In the genomic region with DNA sequence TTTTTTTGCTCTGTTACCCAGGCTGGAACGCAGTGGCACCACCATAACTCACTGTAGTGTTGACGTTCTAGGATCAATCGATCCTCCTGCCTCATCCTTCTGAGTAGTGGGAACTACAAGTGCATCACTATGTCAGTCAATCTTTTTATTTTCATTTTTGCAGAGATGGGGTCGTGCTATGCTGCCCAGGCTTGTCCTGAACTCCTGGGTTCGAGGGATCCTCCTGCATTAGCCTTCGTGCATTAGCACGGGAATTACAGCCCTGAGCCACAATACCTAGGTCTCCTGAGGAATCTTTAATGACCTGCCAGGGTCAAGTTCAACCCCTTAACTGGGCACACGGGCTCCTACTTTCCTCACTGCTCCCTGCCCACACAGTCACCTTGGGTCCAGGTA, we compare ENCODE assay signal across 9 cellular contexts. TPM values are rescaled to one million over a fixed set of nuclear protein-coding genes. Genes with fewer than 3 reads are reported as not detected.
DNase-seq lines count a peak whose midpoint lies in the region; ATAC-seq and TF ChIP-seq lines count a peak whose summit lies in the region.
"Had no signal": no experiment of that assay in that cellular context is flagged by ENCODE, and none has a peak within 500 bp of the region (broad histone marks: within the 10 kb centered on the region; RNA-seq: fewer than 3 reads in every experiment).

No MANE protein-coding gene starts in this region.

- peak overlapping the region; percentile 67 for H3K4me3 Mint-ChIP-seq in chondrocyte (ENCODE audit: unreplicated experiment)

- no peaks in the 10 kb centered on the region for H3K27me3 Mint-ChIP-seq in chondrocyte (ENCODE audit: low read depth)

- H3K27ac ChIP-seq in right atrium auricular region (peak overlapping the region; percentile 82 to 92), muscle layer of duodenum (ENCODE audit: low read length) (peak overlapping the region; percentile 96), vagina (peak overlapping the region; percentile 96)

- TF ChIP-seq POLR2A in vagina (IDR thresholded peaks at IDR 0.05), result no peak

- peaks cover 0 to 69% of the 10 kb centered on the region in 2 donors for H3K4me1 ChIP-seq in right atrium auricular region
- H3K4me1 ChIP-seq in muscle layer of duodenum (ENCODE audit: control insufficient read depth in 1 of 2, insufficient read depth in 2 of 2, low read length in 2 of 2), result peaks cover 35 to 44% of the 10 kb centered on the region in 2 donors
- H3K4me1 ChIP-seq in vagina, result peaks cover 84% of the 10 kb centered on the region

- DNase-seq in right atrium auricular region (ENCODE audit: low spot score) (no peak), left ventricle myocardium superior (no peak), chondrocyte (ENCODE audit: low spot score) (no peak), vagina (ENCODE audit: extremely low spot score in 2 of 2) (no peak), HCEC 1CT (no peak)
- no peak for DNase-seq in stimulated activated naive CD4-positive, alpha-beta T cell treated with Interleukin-2 at 50 U/mL for 16 hours (lab: John Stamatoyannopoulos, UW)
- DNase-seq in NK-92 treated with Interleukin-12 subunit alpha and Interleukin-12 subunit beta, amount 100 ng/mL, for 24 hours (lab: John Stamatoyannopoulos, UW), result no peak

- H3K9me3 ChIP-seq in right atrium auricular region (no peaks in the 10 kb centered on the region), muscle layer of duodenum (ENCODE audit: control insufficient read depth in 1 of 2, low read length in 2 of 2) (no peaks in the 10 kb centered on the region), vagina (no peaks in the 10 kb centered on the region)

- no peak for ATAC-seq in left ventricle myocardium superior

- no peaks in the 10 kb centered on the region for H3K36me3 Mint-ChIP-seq in chondrocyte (ENCODE audit: low read depth)

- H3K4me1 Mint-ChIP-seq in chondrocyte (ENCODE audit: low read depth), result peaks cover 46% of the 10 kb centered on the region

- H3K27ac Mint-ChIP-seq in chondrocyte (ENCODE audit: unreplicated experiment), result peak overlapping the region; percentile 98

- H3K27me3 ChIP-seq in right atrium auricular region (no peaks in the 10 kb centered on the region), muscle layer of duodenum (ENCODE audit: low read depth, low read length) (no peaks in the 10 kb centered on the region), vagina (no peaks in the 10 kb centered on the region)

- H3K4me3 ChIP-seq in right atrium auricular region (peak overlapping the region; percentile 33 to 53), muscle layer of duodenum (ENCODE audit: low read depth in 1 of 2, low read length in 2 of 2) (peak overlapping the region; percentile 68 to 75), vagina (peak overlapping the region; percentile 46 to 50)

- TF ChIP-seq CTCF in right atrium auricular region (IDR thresholded peaks at IDR 0.05), result no peak
- TF ChIP-seq CTCF in chondrocyte (IDR thresholded peaks at IDR 0.05), result no peak
- no peak for TF ChIP-seq CTCF in vagina (IDR thresholded peaks at IDR 0.05)

- intact Hi-C loops in left ventricle myocardium superior (cut with micrococcal nuclease) (no loop called here), vagina (cut with DNase I) (no loop called here)

- no peaks in the 10 kb centered on the region for H3K9me3 Mint-ChIP-seq in chondrocyte (ENCODE audit: low read depth)

- H3K36me3 ChIP-seq in right atrium auricular region (no peaks in the 10 kb centered on the region), muscle layer of duodenum (ENCODE audit: control insufficient read depth in 1 of 2, insufficient read depth in 2 of 2, low read length in 2 of 2) (peaks cover 0 to 4% of the 10 kb centered on the region in 2 donors), vagina (no peaks in the 10 kb centered on the region)

RNA-seq across cellular contexts. Expression of gene APOL3, which starts 4.4 kb away (rescaled TPM):
- total RNA-seq in right atrium auricular region (10 to 100 TPM; 13.8 to 29.5 TPM), left ventricle myocardium superior (29.5 TPM), chondrocyte (2.3 to 5.9 TPM (median 3.4 TPM) in 3 replicates), vagina (48.9 TPM)

RNA-seq across cellular contexts. Expression of gene APOL4, which starts 45.5 kb away (rescaled TPM):
- total RNA-seq in right atrium auricular region (1 to 10 TPM in 1 of 2 donors, under 1 TPM in 1; 0.24 to 2.1 TPM), left ventricle myocardium superior (3.8 TPM), chondrocyte (0.12 TPM in 1 of 3 replicates, not detected in the others), vagina (4.2 TPM)
- total RNA-seq: Daoy had no signal
